In the genomic region with DNA sequence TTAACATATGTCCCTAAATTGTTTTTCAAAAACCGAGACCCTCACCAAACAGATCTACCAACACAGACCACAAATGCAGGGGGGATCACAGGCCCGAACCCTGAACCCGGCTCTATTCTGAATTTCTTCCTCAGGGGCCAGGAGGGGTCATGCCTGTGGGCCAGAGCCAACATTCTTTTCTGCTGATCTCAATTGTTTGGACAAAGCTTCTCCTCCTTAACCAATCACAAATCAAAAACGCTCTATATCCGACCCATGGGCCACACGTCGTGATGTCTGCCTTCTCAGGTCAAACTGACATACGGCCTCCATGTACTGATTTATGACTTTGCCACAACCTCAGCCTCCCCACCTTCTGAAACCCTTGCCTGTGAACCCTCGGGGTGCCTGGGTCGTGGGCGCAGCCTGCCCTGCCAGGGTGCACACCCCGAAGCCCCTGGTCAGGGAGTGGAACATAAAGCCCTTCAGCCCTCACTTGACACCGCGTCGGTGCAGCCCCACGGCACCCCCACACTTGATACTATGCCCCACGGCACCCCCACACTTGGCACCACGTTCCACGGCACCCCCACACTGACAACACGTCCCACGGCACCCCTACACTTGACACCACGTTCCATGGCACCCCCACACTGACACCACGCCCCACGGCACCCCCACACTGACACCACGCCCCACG, we compare ENCODE assay signal across 12 cellular contexts. TPM values are rescaled to one million over a fixed set of nuclear protein-coding genes. Genes with fewer than 3 reads are reported as not detected.
DNase-seq lines count a peak whose midpoint lies in the region; ATAC-seq and TF ChIP-seq lines count a peak whose summit lies in the region.
"Had no signal": no experiment of that assay in that cellular context is flagged by ENCODE, and none has a peak within 500 bp of the region (broad histone marks: within the 10 kb centered on the region; RNA-seq: fewer than 3 reads in every experiment).

No MANE protein-coding gene starts in this region.

- no peak overlapping the region for H3K23ac ChIP-seq in mesendoderm (ENCODE audit: low read length)

- H3K27ac Mint-ChIP-seq in MCF 10A (ENCODE audit: low read depth, unreplicated experiment) (no peak overlapping the region), type B pancreatic cell (peak overlapping the region; percentile 78)
- H3K27ac Mint-ChIP-seq: WTC11 had no signal

- H3K4me1 ChIP-seq in breast epithelium (peaks cover 5 to 6% of the 10 kb centered on the region in 2 donors), mesendoderm (ENCODE audit: control insufficient read depth, low read depth, low read length) (no peaks in the 10 kb centered on the region)

- no peak for TF ChIP-seq POLR2A in breast epithelium (IDR thresholded peaks at IDR 0.05)

- no peak overlapping the region for H2BK5ac ChIP-seq in mesendoderm (ENCODE audit: low read length)

- H2BK120ac ChIP-seq in mesendoderm (ENCODE audit: low read depth, low read length) = no peak overlapping the region

- no peak for ATAC-seq in GM18870 (IDR thresholded peaks at IDR 0.05; ENCODE audit: unreplicated experiment)
- ATAC-seq in HG02884 (IDR thresholded peaks at IDR 0.05; ENCODE audit: unreplicated experiment) = no peak
- ATAC-seq: upper lobe of right lung, WTC11 had no signal

- H4K5ac ChIP-seq in mesendoderm (ENCODE audit: low read length) = no peak overlapping the region

- no peaks in the 10 kb centered on the region for H3K9me3 ChIP-seq in breast epithelium
- H3K9me3 ChIP-seq: upper lobe of right lung had no signal

- H3K4me3 Mint-ChIP-seq in MCF 10A (ENCODE audit: unreplicated experiment) = no peak overlapping the region
- H3K4me3 Mint-ChIP-seq in type B pancreatic cell = no peak overlapping the region
- H3K4me3 Mint-ChIP-seq: WTC11 had no signal

- no peak overlapping the region for H3K4me2 ChIP-seq in mesendoderm (ENCODE audit: low read length)

- no peak overlapping the region for H4K8ac ChIP-seq in mesendoderm (ENCODE audit: low read depth, low read length)

- no peak overlapping the region for H3K4me3 ChIP-seq in breast epithelium
- H3K4me3 ChIP-seq in choroid plexus epithelial cell (ENCODE audit: low read depth, low read length) = no peak overlapping the region
- no peak overlapping the region for H3K4me3 ChIP-seq in mesendoderm (ENCODE audit: low read length)
- H3K4me3 ChIP-seq: upper lobe of right lung had no signal

- H3K36me3 ChIP-seq in breast epithelium (no peaks in the 10 kb centered on the region), mesendoderm (ENCODE audit: control insufficient read depth, insufficient read depth, low read length) (no peaks in the 10 kb centered on the region)
- H3K36me3 ChIP-seq: upper lobe of right lung had no signal

- intact Hi-C loops in breast epithelium (cut with DNase I; ENCODE audit: low total_unique reads) = no loop called here
- intact Hi-C loops in MCF 10A (cut with micrococcal nuclease) = no loop called here

- H3K9ac ChIP-seq in mesendoderm (ENCODE audit: low read length) = no peak overlapping the region

- no peak overlapping the region for H2AK5ac ChIP-seq in mesendoderm (ENCODE audit: low read length)

- DNase-seq in breast epithelium (ENCODE audit: low spot score in 2 of 2) (no peak), MCF 10A (ENCODE audit: unreplicated experiment) (no peak), choroid plexus epithelial cell (ENCODE audit: low read depth) (peak; percentile 86), mesendoderm (peak; percentile 72), type B pancreatic cell (ENCODE audit: extremely low spot score, unreplicated experiment) (no peak), GM19240 (ENCODE audit: insufficient read length, low spot score) (no peak)
- DNase-seq: activated effector memory CD4-positive, alpha-beta T cell treated with anti-CD3 and anti-CD28 coated beads, Interleukin-2, amount 50 U/mL, for 16 hours; MM.1S; upper lobe of right lung had no signal

- H3K9me3 Mint-ChIP-seq in MCF 10A (ENCODE audit: unreplicated experiment) (no peaks in the 10 kb centered on the region), type B pancreatic cell (no peaks in the 10 kb centered on the region)

- no peak overlapping the region for H3K4ac ChIP-seq in mesendoderm (ENCODE audit: low read depth, low read length)

- no TSS peak for BruUV-seq in MCF 10A (replicated peaks; lab: Mats Ljungman, UMichigan)

- H3K27ac ChIP-seq in breast epithelium (peak overlapping the region; percentile 48 to 71), mesendoderm (ENCODE audit: low read depth, low read length) (no peak overlapping the region)
- H3K27ac ChIP-seq: upper lobe of right lung had no signal

- no peak for TF ChIP-seq CTCF in breast epithelium (IDR thresholded peaks at IDR 0.05)
- TF ChIP-seq CTCF in MCF 10A (IDR thresholded peaks at IDR 0.05; ENCODE audit: unreplicated experiment) = no peak
- TF ChIP-seq CTCF in choroid plexus epithelial cell (conservative IDR thresholded peaks at IDR 0.05; ENCODE audit: low read depth, low read length) = no peak
- TF ChIP-seq CTCF in type B pancreatic cell (conservative IDR thresholded peaks at IDR 0.05) = no peak

- no peak overlapping the region for H3K56ac ChIP-seq in mesendoderm (ENCODE audit: low read length)

- peaks cover 9% of the 10 kb centered on the region for H3K79me1 ChIP-seq in mesendoderm (ENCODE audit: low read length)

- H3K27me3 Mint-ChIP-seq in MCF 10A (ENCODE audit: insufficient read depth, unreplicated experiment) (no peaks in the 10 kb centered on the region), type B pancreatic cell (no peaks in the 10 kb centered on the region)

- no peaks in the 10 kb centered on the region for H3K79me2 ChIP-seq in mesendoderm (ENCODE audit: control insufficient read depth, insufficient read depth, low read length)

- H3K36me3 Mint-ChIP-seq in MCF 10A (ENCODE audit: insufficient read depth, unreplicated experiment) (peaks cover 16% of the 10 kb centered on the region), type B pancreatic cell (no peaks in the 10 kb centered on the region)

- no peak overlapping the region for H2BK15ac ChIP-seq in mesendoderm (replicated peaks; ENCODE audit: low read depth)

- POLR2A ChIA-PET in MCF 10A (lab: Yijun Ruan, JAX) = no interaction called here

- H3K27me3 ChIP-seq in breast epithelium (no peaks in the 10 kb centered on the region), mesendoderm (ENCODE audit: insufficient read depth, low read length, poor library complexity) (no peaks in the 10 kb centered on the region)
- H3K27me3 ChIP-seq: upper lobe of right lung had no signal

- CTCF ChIA-PET in MCF 10A (lab: Yijun Ruan, JAX) = no interaction called here

- no peak overlapping the region for H3K18ac ChIP-seq in mesendoderm (ENCODE audit: low read length)

- no CpG with 5 or more reads among the region's 26 CpGs for WGBS in mesendoderm (ENCODE audit: extremely low coverage, insufficient coverage, low lambda C conversion rate)

- H3K4me1 Mint-ChIP-seq in MCF 10A (ENCODE audit: insufficient read depth, unreplicated experiment) (peaks cover 5% of the 10 kb centered on the region), type B pancreatic cell (ENCODE audit: unreplicated experiment) (peaks cover 38% of the 10 kb centered on the region)

RNA-seq across cellular contexts. Expression of a gene that starts 58.4 kb away (rescaled TPM):
- total RNA-seq in breast epithelium (under 1 TPM; 0.16 to 0.73 (median 0.66) TPM), MCF 10A (2022) (0.54 and 1.4 TPM in 2 replicates), type B pancreatic cell (ENCODE audit: low replicate concordance) (0.29 TPM in 1 of 2 replicates, not detected in the other)
- 0.20 TPM for polyA plus RNA-seq in mesendoderm (2013, experiment 1 of 2)
- polyA plus RNA-seq in mesendoderm (2013, experiment 2 of 2) = 0.07 TPM

Comparison
In these comparisons a context has a peak if more than half of its experiments do, and no peak if none do; other contexts are left out.
1. DNase-seq: peak in choroid plexus epithelial cell (single experiment) and mesendoderm (single experiment); none in breast epithelium (0 of 2), MCF 10A (single experiment), type B pancreatic cell (single experiment) and GM19240 (single experiment).